ENCODE assay signal across 8 cellular contexts in the genomic region with DNA sequence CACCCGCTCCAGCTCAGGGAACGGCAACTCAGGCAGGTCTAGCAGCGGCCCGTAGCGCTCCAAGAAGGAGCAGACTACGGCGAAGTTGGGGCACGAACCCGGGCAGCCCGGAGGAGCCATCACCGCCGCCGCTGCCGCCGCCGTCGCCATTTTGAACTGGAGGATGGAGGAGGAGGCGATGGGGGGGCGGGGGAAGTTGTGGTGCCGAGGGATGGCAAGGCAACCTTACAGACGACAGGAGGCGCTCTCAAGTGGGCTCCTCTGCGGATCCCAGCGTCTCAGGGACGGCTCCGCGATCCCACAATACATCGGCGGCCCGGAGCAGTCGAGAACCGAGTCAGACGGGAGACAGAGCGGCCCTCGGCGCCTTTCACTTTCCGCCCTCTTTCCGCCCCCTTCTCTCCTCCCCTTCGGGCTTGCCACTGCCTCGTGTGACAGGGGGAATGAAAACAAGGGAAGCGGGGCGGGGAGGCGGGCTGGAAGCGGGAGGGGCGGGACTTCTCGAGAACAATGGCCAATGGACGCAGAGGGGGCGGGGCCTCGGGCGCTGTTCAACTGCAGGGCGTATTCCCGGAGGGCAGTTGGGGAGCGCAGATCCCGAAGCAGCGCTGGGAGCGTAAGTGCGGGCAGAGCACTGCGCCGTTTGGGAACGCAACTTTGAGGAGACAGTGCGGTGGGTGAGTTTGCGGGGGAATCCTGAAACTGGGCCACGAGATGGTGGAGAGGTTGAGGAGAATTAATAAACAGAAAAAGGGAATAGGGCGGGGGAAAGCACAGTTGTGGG. TPM values are rescaled to one million over a fixed set of nuclear protein-coding genes. Genes with fewer than 3 reads are reported as not detected.
A peak's percentile ranks its signal among the peaks of the same experiment; 100 is the strongest.
DNase-seq lines count a peak whose midpoint lies in the region; ATAC-seq and TF ChIP-seq lines count a peak whose summit lies in the region.

AAMDC (plus strand) TSS at position 580 of the 784 bp plus-strand sequence. CDS start 21,353 bp downstream, outside the sequence.
RSF1 (minus strand) TSS at position 158 of the 784 bp plus-strand sequence; CDS start at position 150, 8 bp downstream.

- H3K27me3 ChIP-seq in right cardiac atrium (ENCODE audit: control insufficient read depth, insufficient read depth) = no peaks in the 10 kb centered on the region
- no peaks in the 10 kb centered on the region for H3K27me3 ChIP-seq in vagina

- TF ChIP-seq CTCF in GM13977 (IDR thresholded peaks at IDR 0.05; ENCODE audit: extremely low read depth, insufficient read depth, missing control alignments) (peak; percentile 72), vagina (IDR thresholded peaks at IDR 0.05) (peak; percentile 24 to 61 (median 45))

- peaks cover 11% of the 10 kb centered on the region for H3K36me3 Mint-ChIP-seq in T-helper 1 cell treated with Interleukin-12 subunit alpha and Interleukin-12 subunit beta and Interleukin-4 antibody, amounts not matched to agents 30 μg/mL and 1 μg/mL, for 36 hours (ENCODE audit: low read depth)

- peak within 1 kb of the TSS; percentile 92 for H3K27ac Mint-ChIP-seq in T-helper 1 cell treated with Interleukin-12 subunit alpha and Interleukin-12 subunit beta and Interleukin-4 antibody, amounts not matched to agents 30 μg/mL and 1 μg/mL, for 36 hours

- peak within 1 kb of the TSS; percentile 100 for H3K4me3 Mint-ChIP-seq in T-helper 1 cell treated with Interleukin-12 subunit alpha and Interleukin-12 subunit beta and Interleukin-4 antibody, amounts not matched to agents 30 μg/mL and 1 μg/mL, for 36 hours

- in situ Hi-C loops in GM13977 (cut with MboI; ENCODE audit: low pct_unique_long_range_greater_than_20kb, low sequenced_read_pairs, unreplicated experiment) = no loop called here

- intact Hi-C loops in right cardiac atrium (cut with DNase I) (loop anchor here in 1 of 4 donors (10.0 kb wide), 1 partner anchor 174 kb away; the partner anchor contains the start of gene INTS4), vagina (cut with DNase I) (no loop called here)

- H3K27ac ChIP-seq in angular gyrus (ENCODE audit: low read depth, low read length) (peak within 1 kb of the TSS; percentile 89), right cardiac atrium (ENCODE audit: low read length) (peak within 1 kb of the TSS; percentile 78), vagina (peak within 1 kb of the TSS; percentile 98)

- no peaks in the 10 kb centered on the region for H3K36me3 ChIP-seq in vagina

- TF ChIP-seq POLR2A in vagina (IDR thresholded peaks at IDR 0.05) = peak in 1 of 2 donors; percentile 78

- WGBS in right cardiac atrium = under 1% methylated on average over 64 of the region's 64 CpGs

- H3K9me3 ChIP-seq in right cardiac atrium (ENCODE audit: control insufficient read depth, low read length) (no peaks in the 10 kb centered on the region), vagina (no peaks in the 10 kb centered on the region)

- peak; percentile 76 for ATAC-seq in HG02884 (IDR thresholded peaks at IDR 0.05; ENCODE audit: unreplicated experiment)
- peak; percentile 96 to 97 for ATAC-seq in right cardiac atrium

- peaks cover 27% of the 10 kb centered on the region for H3K4me1 Mint-ChIP-seq in T-helper 1 cell treated with Interleukin-12 subunit alpha and Interleukin-12 subunit beta and Interleukin-4 antibody, amounts not matched to agents 30 μg/mL and 1 μg/mL, for 36 hours (ENCODE audit: low read depth)

- H3K4me3 ChIP-seq in right cardiac atrium (ENCODE audit: low read length) = peak within 1 kb of the TSS; percentile 89
- peak within 1 kb of the TSS; percentile 71 to 86 for H3K4me3 ChIP-seq in vagina

- no peaks in the 10 kb centered on the region for H3K27me3 Mint-ChIP-seq in T-helper 1 cell treated with Interleukin-12 subunit alpha and Interleukin-12 subunit beta and Interleukin-4 antibody, amounts not matched to agents 30 μg/mL and 1 μg/mL, for 36 hours (ENCODE audit: low read depth)

- DNase-seq in GM13977 (ENCODE audit: low spot score) = peak; percentile 93
- peak; percentile 95 for DNase-seq in NCI-H146 treated with DMSO at 0.1 percent for 48 hours (lab: John Stamatoyannopoulos, UW; ENCODE audit: unreplicated experiment)
- peak; percentile 99 to 100 (median 99) for DNase-seq in right cardiac atrium
- DNase-seq in putamen (ENCODE audit: low spot score) = peak; percentile 99
- peak; percentile 97 to 99 for DNase-seq in vagina (ENCODE audit: extremely low spot score in 2 of 2)

- H3K9me3 Mint-ChIP-seq in T-helper 1 cell treated with Interleukin-12 subunit alpha and Interleukin-12 subunit beta and Interleukin-4 antibody, amounts not matched to agents 30 μg/mL and 1 μg/mL, for 36 hours = no peaks in the 10 kb centered on the region

- H3K4me1 ChIP-seq in right cardiac atrium (ENCODE audit: control insufficient read depth, insufficient read depth, low read length) (no peaks in the 10 kb centered on the region), vagina (peaks cover 52% of the 10 kb centered on the region)

RNA-seq across cellular contexts. Expression of gene AAMDC, which starts in this region (rescaled TPM):
- 100 to 1,000 TPM in 1 of 4 donors, 10 to 100 TPM in 3; 67.4 to 114 (median 86.7) TPM for total RNA-seq in right cardiac atrium
- polyA plus RNA-seq in right cardiac atrium = 237 TPM
- 18.2 TPM for total RNA-seq in vagina

RNA-seq across cellular contexts. Expression of gene RSF1, which starts in this region (rescaled TPM):
- total RNA-seq in right cardiac atrium = 10 to 100 TPM; 41.3 to 53.1 (median 46.2) TPM
- polyA plus RNA-seq in right cardiac atrium = 11.0 TPM
- total RNA-seq in vagina = 60.4 TPM

Comparison
In these comparisons a context has a peak if more than half of its experiments do, and no peak if none do; other contexts are left out.
1. Peak in every context shown above with its lines: DNase-seq, ATAC-seq, H3K4me3 ChIP-seq and H3K27ac ChIP-seq.